Comparison of ENCODE assay signal across 23 cellular contexts in the genomic region with DNA sequence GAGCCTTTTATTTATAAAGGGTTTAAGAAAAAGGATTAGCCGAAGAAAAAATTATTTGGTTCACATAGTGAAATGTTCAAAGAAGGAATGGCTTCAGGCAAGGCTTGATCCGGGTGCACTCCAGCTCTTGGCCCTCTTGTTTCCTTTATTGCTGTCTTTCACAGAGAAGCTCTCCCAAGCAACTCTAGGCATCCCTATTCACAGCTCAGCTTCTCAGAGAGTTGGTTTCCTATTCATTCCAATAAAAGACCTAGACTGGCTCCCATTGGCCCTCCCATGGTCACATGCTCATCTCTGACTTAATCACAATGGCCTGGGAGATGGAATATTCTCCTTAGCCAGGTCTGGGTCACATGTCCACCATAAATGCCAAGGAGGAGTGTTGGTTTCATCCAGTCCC. TPM values are rescaled to one million over a fixed set of nuclear protein-coding genes. Genes with fewer than 3 reads are reported as not detected.
DNase-seq lines count a peak whose midpoint lies in the region.
"Had no signal": no experiment of that assay in that cellular context is flagged by ENCODE, and none has a peak within 500 bp of the region (broad histone marks: within the 10 kb centered on the region; RNA-seq: fewer than 3 reads in every experiment).

No MANE protein-coding gene starts in this region.

- intact Hi-C loops in activated T-helper 2 cell treated with anti-CD3 and anti-CD28 coated beads, Interferon-gamma antibody, Interleukin-2, Interleukin-4, amounts not matched to agents 10 μg/mL and 5 μg/mL and 100 μg/mL, durations not matched to agents 14 hours and 24 hours and 36 hours (cut with micrococcal nuclease) = no loop called here

- no peaks in the 10 kb centered on the region for H3K27me3 Mint-ChIP-seq in activated T-helper 2 cell treated with anti-CD3 and anti-CD28 coated beads, Interferon-gamma antibody, Interleukin-2, Interleukin-4, amounts not matched to agents 10 μg/mL and 5 μg/mL and 100 μg/mL, durations not matched to agents 14 hours and 24 hours and 36 hours (ENCODE audit: low read depth)
- H3K27me3 Mint-ChIP-seq: activated CD4-positive, alpha-beta T cell treated with anti-CD3 and anti-CD28 coated beads, Interleukin-2, amount 10 ng/mL, durations not matched to agents 24 days and 14 days; activated naive CD4-positive, alpha-beta T cell treated with anti-CD3 and anti-CD28 coated beads, Interleukin-2, amount 50 U/mL, for 24 hours; B cell; naive B cell had no signal

- peak overlapping the region; percentile 32 for H3K27ac Mint-ChIP-seq in activated T-helper 2 cell treated with anti-CD3 and anti-CD28 coated beads, Interferon-gamma antibody, Interleukin-2, Interleukin-4, amounts not matched to agents 10 μg/mL and 5 μg/mL and 100 μg/mL, durations not matched to agents 14 hours and 24 hours and 36 hours
- H3K27ac Mint-ChIP-seq: activated CD4-positive, alpha-beta T cell treated with anti-CD3 and anti-CD28 coated beads, Interleukin-2, amount 10 ng/mL, durations not matched to agents 24 days and 14 days; activated naive CD4-positive, alpha-beta T cell treated with anti-CD3 and anti-CD28 coated beads, Interleukin-2, amount 50 U/mL, for 24 hours; B cell had no signal

- H3K4me1 Mint-ChIP-seq in activated T-helper 2 cell treated with anti-CD3 and anti-CD28 coated beads, Interferon-gamma antibody, Interleukin-2, Interleukin-4, amounts not matched to agents 10 μg/mL and 5 μg/mL and 100 μg/mL, durations not matched to agents 14 hours and 24 hours and 36 hours (ENCODE audit: low read depth) = no peaks in the 10 kb centered on the region
- H3K4me1 Mint-ChIP-seq: activated CD4-positive, alpha-beta T cell treated with anti-CD3 and anti-CD28 coated beads, Interleukin-2, amount 10 ng/mL, durations not matched to agents 24 days and 14 days; activated naive CD4-positive, alpha-beta T cell treated with anti-CD3 and anti-CD28 coated beads, Interleukin-2, amount 50 U/mL, for 24 hours had no signal

- no peaks in the 10 kb centered on the region for H3K9me3 Mint-ChIP-seq in activated T-helper 2 cell treated with anti-CD3 and anti-CD28 coated beads, Interferon-gamma antibody, Interleukin-2, Interleukin-4, amounts not matched to agents 10 μg/mL and 5 μg/mL and 100 μg/mL, durations not matched to agents 14 hours and 24 hours and 36 hours
- H3K9me3 Mint-ChIP-seq: activated CD4-positive, alpha-beta T cell treated with anti-CD3 and anti-CD28 coated beads, Interleukin-2, amount 10 ng/mL, durations not matched to agents 24 days and 14 days; activated naive CD4-positive, alpha-beta T cell treated with anti-CD3 and anti-CD28 coated beads, Interleukin-2, amount 50 U/mL, for 24 hours; naive B cell had no signal

- H3K4me3 Mint-ChIP-seq in activated T-helper 2 cell treated with anti-CD3 and anti-CD28 coated beads, Interferon-gamma antibody, Interleukin-2, Interleukin-4, amounts not matched to agents 10 μg/mL and 5 μg/mL and 100 μg/mL, durations not matched to agents 14 hours and 24 hours and 36 hours (ENCODE audit: low read depth) = no peak overlapping the region
- H3K4me3 Mint-ChIP-seq: activated CD4-positive, alpha-beta T cell treated with anti-CD3 and anti-CD28 coated beads, Interleukin-2, amount 10 ng/mL, durations not matched to agents 24 days and 14 days; activated naive CD4-positive, alpha-beta T cell treated with anti-CD3 and anti-CD28 coated beads, Interleukin-2, amount 50 U/mL, for 24 hours; B cell; naive B cell had no signal

- DNase-seq in NCI-H82 (lab: John Stamatoyannopoulos, UW) (peak; percentile 31), NCI-H82 treated with DMSO at 0.1 percent for 48 hours (lab: John Stamatoyannopoulos, UW; ENCODE audit: unreplicated experiment) (no peak), HT-29 (ENCODE audit: low spot score) (peak; percentile 24), kidney tubule cell (ENCODE audit: low spot score) (peak; percentile 17), CD1c-positive myeloid dendritic cell (ENCODE audit: extremely low spot score) (no peak), MV-4-11 (lab: John Stamatoyannopoulos, UW) (no peak), NCI-H1436 treated with DMSO at 0.1 percent for 48 hours (lab: John Stamatoyannopoulos, UW) (no peak)
- DNase-seq in activated T-helper 2 cell treated with anti-CD3 and anti-CD28 coated beads, Interferon-gamma antibody, Interleukin-2, Interleukin-4, amounts not matched to agents 10 μg/mL and 5 μg/mL and 100 μg/mL, durations not matched to agents 14 hours and 24 hours and 36 hours (ENCODE audit: low spot score) = no peak
- DNase-seq: 8988T; activated CD4-positive, alpha-beta T cell treated with anti-CD3 and anti-CD28 coated beads, Interleukin-2, amount 10 ng/mL, durations not matched to agents 24 days and 14 days; activated T-cell treated with anti-CD3 and anti-CD28 coated beads, Interleukin-2, amount 50 U/mL, for 48 hours; caudate nucleus; DMS153; hypothalamus; naive B cell; NCI-H1105 treated with DMSO at 0.1 percent for 48 hours; nucleus accumbens; psoas muscle; stimulated activated naive CD4-positive, alpha-beta T cell; T-helper 9 cell; WERI-Rb-1 had no signal

- H3K36me3 Mint-ChIP-seq in activated T-helper 2 cell treated with anti-CD3 and anti-CD28 coated beads, Interferon-gamma antibody, Interleukin-2, Interleukin-4, amounts not matched to agents 10 μg/mL and 5 μg/mL and 100 μg/mL, durations not matched to agents 14 hours and 24 hours and 36 hours (ENCODE audit: low read depth) = no peaks in the 10 kb centered on the region
- H3K36me3 Mint-ChIP-seq: naive B cell had no signal

RNA-seq across cellular contexts. Expression of gene FGFR4, which starts 9.4 kb away (rescaled TPM):
- 145 and 158 TPM in 2 replicates for total RNA-seq in HT-29 (2014; rRNA removed; shearing (Covaris generic))
- total RNA-seq in activated T-helper 2 cell treated with anti-CD3 and anti-CD28 coated beads, Interferon-gamma antibody, Interleukin-2, Interleukin-4, amounts not matched to agents 10 μg/mL and 5 μg/mL and 100 μg/mL, durations not matched to agents 14 hours and 24 hours and 36 hours = 1.1 and 1.2 TPM in 2 replicates

RNA-seq across cellular contexts. Expression of gene ZNF346, which starts 54.8 kb away (rescaled TPM):
- 15.9 TPM in 2 replicates for total RNA-seq in HT-29 (2014; rRNA removed; shearing (Covaris generic))
- 26.1 and 26.3 TPM in 2 replicates for total RNA-seq in activated T-helper 2 cell treated with anti-CD3 and anti-CD28 coated beads, Interferon-gamma antibody, Interleukin-2, Interleukin-4, amounts not matched to agents 10 μg/mL and 5 μg/mL and 100 μg/mL, durations not matched to agents 14 hours and 24 hours and 36 hours

RNA-seq across cellular contexts. Expression of gene NSD1, which starts 56.2 kb away (rescaled TPM):
- total RNA-seq in HT-29 (2014; rRNA removed; shearing (Covaris generic)) = 21.9 and 29.4 TPM in 2 replicates
- total RNA-seq in activated T-helper 2 cell treated with anti-CD3 and anti-CD28 coated beads, Interferon-gamma antibody, Interleukin-2, Interleukin-4, amounts not matched to agents 10 μg/mL and 5 μg/mL and 100 μg/mL, durations not matched to agents 14 hours and 24 hours and 36 hours = 100.0 and 103 TPM in 2 replicates

Comparison
In these comparisons a context has a peak if more than half of its experiments do, and no peak if none do; other contexts are left out.
1. DNase-seq: peak in NCI-H82 (single experiment), HT-29 (single experiment) and kidney tubule cell (single experiment); none in NCI-H82 treated with DMSO at 0.1 percent for 48 hours (single experiment), activated T-helper 2 cell treated with anti-CD3 and anti-CD28 coated beads, Interferon-gamma antibody, Interleukin-2, Interleukin-4, amounts not matched to agents 10 μg/mL and 5 μg/mL and 100 μg/mL, durations not matched to agents 14 hours and 24 hours and 36 hours (single experiment), CD1c-positive myeloid dendritic cell (single experiment), MV-4-11 (single experiment) and NCI-H1436 treated with DMSO at 0.1 percent for 48 hours (single experiment).
2. RNA of gene FGFR4, which starts 9.4 kb away (total RNA-seq): 145 to 158 TPM in HT-29; 1.1 to 1.2 TPM in activated T-helper 2 cell treated with anti-CD3 and anti-CD28 coated beads, Interferon-gamma antibody, Interleukin-2, Interleukin-4, amounts not matched to agents 10 μg/mL and 5 μg/mL and 100 μg/mL, durations not matched to agents 14 hours and 24 hours and 36 hours; every median in the first group is over 10 times any median in the second.